ENCODE assay signal across 17 cellular contexts in the genomic region with DNA sequence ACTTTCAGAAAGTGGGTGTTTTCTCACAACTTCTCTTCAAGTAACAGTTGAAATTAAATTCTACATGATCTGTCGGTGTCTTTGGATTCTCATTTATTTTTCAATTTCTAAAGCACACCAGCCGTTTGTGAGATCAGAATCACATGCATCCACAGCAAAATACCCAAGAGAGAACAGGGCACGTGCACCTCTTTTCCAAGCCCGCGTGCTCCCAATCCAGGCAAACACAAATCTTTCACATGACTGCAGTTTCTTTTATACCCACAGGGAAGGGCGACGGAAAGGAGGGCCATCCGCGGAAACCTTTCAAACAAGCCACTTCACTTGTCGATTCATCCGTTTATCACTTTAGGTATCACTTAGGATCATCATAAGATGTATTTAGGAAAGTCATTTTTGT. TPM values are rescaled to one million over a fixed set of nuclear protein-coding genes. Genes with fewer than 3 reads are reported as not detected.
"Had no signal": no experiment of that assay in that cellular context is flagged by ENCODE, and none has a peak within 500 bp of the region (broad histone marks: within the 10 kb centered on the region; RNA-seq: fewer than 3 reads in every experiment).

No MANE protein-coding gene starts in this region.

- H3K4me1 ChIP-seq: breast epithelium, psoas muscle had no signal

- H3K9me3 ChIP-seq: psoas muscle had no signal

- H3K36me3 Mint-ChIP-seq: activated naive CD8-positive, alpha-beta T cell treated with anti-CD3 and anti-CD28 coated beads, Interleukin-2, amount 10 ng/mL, durations not matched to agents 7 days and 5 days; natural killer cell treated with Interleukin-12 subunit alpha and Interleukin-12 subunit beta and Interleukin-15 and Interleukin-18, amount 100 ng/mL, for 72 hours; stimulated activated naive B cell treated with anti-CD40 and anti-IgM and Interleukin-4, amounts not matched to agents 10 μg/mL and 1 μg/mL and 100 μg/mL, for 72 hours had no signal

- H3K4me1 Mint-ChIP-seq: activated CD4-positive, alpha-beta T cell treated with anti-CD3 and anti-CD28 coated beads, Interleukin-2, amount 10 ng/mL, durations not matched to agents 7 days and 5 days; activated naive CD8-positive, alpha-beta T cell treated with anti-CD3 and anti-CD28 coated beads, Interleukin-2, amount 10 ng/mL, durations not matched to agents 7 days and 5 days had no signal

- H3K36me3 ChIP-seq: breast epithelium, tibial artery had no signal

- H3K9me3 Mint-ChIP-seq: activated CD4-positive, alpha-beta T cell treated with anti-CD3 and anti-CD28 coated beads, Interleukin-2, amount 10 ng/mL, durations not matched to agents 7 days and 5 days; effector memory CD8-positive, alpha-beta T cell; natural killer cell treated with Interleukin-12 subunit alpha and Interleukin-12 subunit beta and Interleukin-15 and Interleukin-18, amount 100 ng/mL, for 72 hours; T-helper 2 cell treated with Interferon-gamma antibody and Interleukin-4, amounts not matched to agents 5 μg/mL and 100 μg/mL, for 36 hours had no signal

- H3K27me3 Mint-ChIP-seq: dendritic cell treated with granulocyte-macrophage colony-stimulating factor and Interleukin-4, amounts not matched to agents 40 ng/mL and 50 ng/mL, for 4 days had no signal

- H3K4me3 Mint-ChIP-seq: activated CD4-positive, alpha-beta T cell treated with anti-CD3 and anti-CD28 coated beads, Interleukin-2, amount 10 ng/mL, durations not matched to agents 7 days and 5 days; activated naive CD8-positive, alpha-beta T cell treated with anti-CD3 and anti-CD28 coated beads, Interleukin-2, amount 10 ng/mL, durations not matched to agents 7 days and 5 days; dendritic cell treated with granulocyte-macrophage colony-stimulating factor and Interleukin-4, amounts not matched to agents 40 ng/mL and 50 ng/mL, for 4 days; effector memory CD8-positive, alpha-beta T cell; natural killer cell treated with Interleukin-12 subunit alpha and Interleukin-12 subunit beta and Interleukin-15 and Interleukin-18, amount 100 ng/mL, for 72 hours; stimulated activated naive B cell treated with anti-CD40 and anti-IgM and Interleukin-4, amounts not matched to agents 10 μg/mL and 1 μg/mL and 100 μg/mL, for 72 hours; T-helper 2 cell treated with Interferon-gamma antibody and Interleukin-4, amounts not matched to agents 5 μg/mL and 100 μg/mL, for 36 hours had no signal

- H3K27ac Mint-ChIP-seq: activated CD4-positive, alpha-beta T cell treated with anti-CD3 and anti-CD28 coated beads, Interleukin-2, amount 10 ng/mL, durations not matched to agents 7 days and 5 days; activated naive CD8-positive, alpha-beta T cell treated with anti-CD3 and anti-CD28 coated beads, Interleukin-2, amount 10 ng/mL, durations not matched to agents 7 days and 5 days; dendritic cell treated with granulocyte-macrophage colony-stimulating factor and Interleukin-4, amounts not matched to agents 40 ng/mL and 50 ng/mL, for 4 days; effector memory CD8-positive, alpha-beta T cell; natural killer cell treated with Interleukin-12 subunit alpha and Interleukin-12 subunit beta and Interleukin-15 and Interleukin-18, amount 100 ng/mL, for 72 hours; stimulated activated naive B cell treated with anti-CD40 and anti-IgM and Interleukin-4, amounts not matched to agents 10 μg/mL and 1 μg/mL and 100 μg/mL, for 72 hours; T-helper 2 cell treated with Interferon-gamma antibody and Interleukin-4, amounts not matched to agents 5 μg/mL and 100 μg/mL, for 36 hours had no signal

- DNase-seq: activated CD4-positive, alpha-beta T cell treated with anti-CD3 and anti-CD28 coated beads, Interleukin-2, amount 10 ng/mL, durations not matched to agents 7 days and 5 days; activated CD8-positive, alpha-beta memory T cell treated with anti-CD3 and anti-CD28 coated beads for 24 hours; activated naive CD8-positive, alpha-beta T cell treated with anti-CD3 and anti-CD28 coated beads, Interleukin-2, amount 10 ng/mL, durations not matched to agents 7 days and 5 days; aorta; cerebellar nuclear complex; effector memory CD8-positive, alpha-beta T cell; left ventricle myocardium superior; occipital lobe; psoas muscle; stimulated activated CD4-positive, alpha-beta T cell treated with anti-CD3 and anti-CD28 coated beads, Interleukin-2, amount 100 ng/mL, for 48 hours; stimulated activated naive B cell treated with anti-CD40 and anti-IgM and Interleukin-4, amounts not matched to agents 10 μg/mL and 1 μg/mL and 100 μg/mL, for 72 hours; SW 1271; tibial artery had no signal

- H3K4me3 ChIP-seq: breast epithelium, psoas muscle, tibial artery had no signal

- H3K27me3 ChIP-seq: breast epithelium, tibial artery had no signal

- H3K27ac ChIP-seq: breast epithelium, psoas muscle, tibial artery had no signal

RNA-seq across cellular contexts. Expression of gene DAPL1, which starts 13.0 kb away (rescaled TPM):
- total RNA-seq: activated CD4-positive, alpha-beta T cell treated with anti-CD3 and anti-CD28 coated beads, Interleukin-2, amount 10 ng/mL, durations not matched to agents 7 days and 5 days; activated naive CD8-positive, alpha-beta T cell treated with anti-CD3 and anti-CD28 coated beads, Interleukin-2, amount 10 ng/mL, durations not matched to agents 7 days and 5 days; aorta; breast epithelium; left ventricle myocardium superior; natural killer cell treated with Interleukin-12 subunit alpha and Interleukin-12 subunit beta and Interleukin-15 and Interleukin-18, amount 100 ng/mL, for 72 hours; occipital lobe; psoas muscle had no signal
- polyA plus RNA-seq: psoas muscle had no signal
